ENCODE assay signal across 10 cellular contexts in genomic region chr1:240455228-240455821, GRCh38.
DNase-seq lines count a peak whose midpoint lies in the region; ATAC-seq, FAIRE-seq and TF ChIP-seq lines count a peak whose summit lies in the region.
"Had no signal": no experiment of that assay in that cellular context is flagged by ENCODE, and none has a peak within 500 bp of the region (broad histone marks: within the 10 kb centered on the region; RNA-seq: fewer than 3 reads in every experiment).

No MANE protein-coding gene starts in this region.

- no peak for DNase-seq in CD4-positive, alpha-beta T cell
- DNase-seq in T-helper 9 cell (peak; percentile 0), left colon (no peak), 8988T (no peak), globus pallidus (ENCODE audit: low spot score) (no peak), pancreas (no peak)
- DNase-seq: activated effector memory CD4-positive, alpha-beta T cell treated with Interleukin-2 at 50 U/mL for 16 hours; SHP77 had no signal

- no peaks in the 10 kb centered on the region for H3K27me3 ChIP-seq in CD4-positive, alpha-beta T cell (ENCODE audit: control insufficient read depth, insufficient read depth, low read length)
- no peaks in the 10 kb centered on the region for H3K27me3 ChIP-seq in pancreas

- CTCF ChIA-PET in CD4-positive, alpha-beta T cell (lab: Charles Lee), result interaction anchor here (0.5 to 1.5 kb wide), 4 partner anchors 9 to 277 kb away, joined by 3 to 5 read pairs (median 4); no protein-coding TSS in a partner anchor
- CTCF ChIA-PET in HEK293 (lab: Yijun Ruan, JAX), result interaction anchor here (0.6 to 5.7 kb wide), 32 partner anchors 8 to 431 kb away, joined by 3 to 65 read pairs (median 5); partner anchors contain the start of gene GREM2

- H3K27me3 Mint-ChIP-seq in CD4-positive, alpha-beta T cell, result no peaks in the 10 kb centered on the region

- FAIRE-seq in pancreas (lab: Jason Lieb, UNC), result no peak

- no peak overlapping the region for H3K4me3 Mint-ChIP-seq in CD4-positive, alpha-beta T cell

- H3K36me3 ChIP-seq in HEK293 (ENCODE audit: control insufficient read depth in 2 of 2, insufficient read depth in 1 of 2, low read length in 2 of 2) (no peaks in the 10 kb centered on the region), pancreas (no peaks in the 10 kb centered on the region)

- intact Hi-C loops in CD4-positive, alpha-beta T cell (cut with DNase I, micrococcal nuclease), result loop anchor here (2.0 to 5.0 kb wide), 3 partner anchors 147 to 237 kb away; no protein-coding TSS in a partner anchor
- intact Hi-C loops in left colon (cut with DNase I, micrococcal nuclease), result no loop called here
- intact Hi-C loops in pancreas (cut with DNase I), result no loop called here

- no peaks in the 10 kb centered on the region for H3K9me3 Mint-ChIP-seq in CD4-positive, alpha-beta T cell

- no peaks in the 10 kb centered on the region for H3K4me1 Mint-ChIP-seq in CD4-positive, alpha-beta T cell (ENCODE audit: low read depth)

- no peak overlapping the region for H3K27ac ChIP-seq in CD4-positive, alpha-beta T cell (ENCODE audit: low read depth, low read length)
- H3K27ac ChIP-seq in HEK293 (ENCODE audit: extremely low read depth, low read depth, low read length) (no peak overlapping the region), pancreas (no peak overlapping the region)

- TF ChIP-seq CTCF in CD4-positive, alpha-beta T cell (IDR thresholded peaks at IDR 0.05), result peak; percentile 29
- TF ChIP-seq CTCF in HEK293 (tag by site-specific recombination; IDR thresholded peaks at IDR 0.05), result peak; percentile 55
- TF ChIP-seq CTCF in pancreas (IDR thresholded peaks at IDR 0.05), result no peak

- WGBS in pancreas, 2 donors, result 53 to 62% methylated on average over 7 of the region's 7 CpGs

- no peaks in the 10 kb centered on the region for H3K36me3 Mint-ChIP-seq in CD4-positive, alpha-beta T cell (ENCODE audit: low read depth)

- no peak overlapping the region for H3K4me3 ChIP-seq in HEK293 (ENCODE audit: low read depth, low read length)
- H3K4me3 ChIP-seq in pancreas, result no peak overlapping the region

- H3K4me1 ChIP-seq in HEK293 (ENCODE audit: control insufficient read depth, insufficient read depth, low read length) (peaks cover 3% of the 10 kb centered on the region; the same call in 1 of the 2 replicates), pancreas (no peaks in the 10 kb centered on the region)

- no peak for ATAC-seq in CD4-positive, alpha-beta T cell (ENCODE audit: poor library complexity)
- ATAC-seq in left colon (peak; percentile 40), GM19023 (IDR thresholded peaks at IDR 0.05; ENCODE audit: unreplicated experiment) (no peak), pancreas (no peak)

- no peaks in the 10 kb centered on the region for H3K9me3 ChIP-seq in CD4-positive, alpha-beta T cell (ENCODE audit: control insufficient read depth, low read length)
- no peaks in the 10 kb centered on the region for H3K9me3 ChIP-seq in HEK293 (ENCODE audit: control insufficient read depth, insufficient read depth, low read depth, low read length)
- H3K9me3 ChIP-seq in pancreas, result no peaks in the 10 kb centered on the region

- POLR2A ChIA-PET in CD4-positive, alpha-beta T cell (lab: Charles Lee), result no interaction called here
- POLR2A ChIA-PET in HEK293 (lab: Yijun Ruan, JAX), result no interaction called here

- H3K27ac Mint-ChIP-seq in CD4-positive, alpha-beta T cell, result no peak overlapping the region

TF ChIP-seq in HEK293, 187 proteins besides CTCF, POLR2A, EP300 and RAD21 (continues in another document):
- no peak for TF ChIP-seq ZNF391 (tag by site-specific recombination; IDR thresholded peaks at IDR 0.05; ENCODE audit: borderline replicate concordance, low read depth)
- no peak for TF ChIP-seq ZNF596 (tag by site-specific recombination; IDR thresholded peaks at IDR 0.05)
- TF ChIP-seq ZNF501 (tag by site-specific recombination; IDR thresholded peaks at IDR 0.05), result no peak
- TF ChIP-seq ZNF785 (tag by site-specific recombination; IDR thresholded peaks at IDR 0.05), result no peak
- TF ChIP-seq TSHZ1 (tag by site-specific recombination; IDR thresholded peaks at IDR 0.05; ENCODE audit: borderline replicate concordance), result no peak
- TF ChIP-seq SP7 (tag by site-specific recombination; IDR thresholded peaks at IDR 0.05), result no peak
- TF ChIP-seq ZNF692 (tag by site-specific recombination; IDR thresholded peaks at IDR 0.05), result no peak
- TF ChIP-seq ZNF776 (tag by site-specific recombination; IDR thresholded peaks at IDR 0.05; ENCODE audit: borderline replicate concordance), result no peak
- no peak for TF ChIP-seq ZNF214 (tag by site-specific recombination; IDR thresholded peaks at IDR 0.05; ENCODE audit: borderline replicate concordance)
- no peak for TF ChIP-seq ZNF558 (tag by site-specific recombination; IDR thresholded peaks at IDR 0.05)
- no peak for TF ChIP-seq ZNF157 (tag by site-specific recombination; IDR thresholded peaks at IDR 0.05)
- no peak for TF ChIP-seq KLF10 (tag by site-specific recombination; IDR thresholded peaks at IDR 0.05)
- no peak for TF ChIP-seq PBX3 (CRISPR knock-in tag; IDR thresholded peaks at IDR 0.05)
- TF ChIP-seq ZNF639 (tag by site-specific recombination; IDR thresholded peaks at IDR 0.05), result no peak
- TF ChIP-seq ZNF398 (tag by site-specific recombination; IDR thresholded peaks at IDR 0.05), result no peak

Comparison
In these comparisons a context has a peak if more than half of its experiments do, and no peak if none do; other contexts are left out.
1. CTCF ChIP-seq: peak in CD4-positive, alpha-beta T cell (single experiment) and HEK293 (single experiment); none in pancreas (0 of 4).
2. intact Hi-C loops: an anchor here in CD4-positive, alpha-beta T cell (2.0 to 5.0 kb wide); none called in left colon and pancreas.